ENCODE assay signal across 1 cellular context in genomic region chr15:64009798-64010241, GRCh38.
TF ChIP-seq lines count a peak whose summit lies in the region.

No MANE protein-coding gene starts in this region.

TF ChIP-seq in SK-N-SH, 30 proteins besides CTCF, POLR2A, EP300 and RAD21 (continued from another document):
- no peak for TF ChIP-seq ZBTB33 (IDR thresholded peaks at IDR 0.05; ENCODE audit: borderline replicate concordance, low read depth)
